8 cellular contexts compared by ENCODE assay signal in genomic region chr14:65336191-65336591, GRCh38.
DNase-seq lines count a peak whose midpoint lies in the region; ATAC-seq and TF ChIP-seq lines count a peak whose summit lies in the region.

No MANE protein-coding gene starts in this region.

- no peak for ATAC-seq in left lobe of liver

- peak; percentile 45 for DNase-seq in activated naive CD4-positive, alpha-beta T cell treated with Interleukin-2 at 50 U/mL for 16 hours
- DNase-seq in activated naive CD4-positive, alpha-beta T cell (lab: John Stamatoyannopoulos, UW) = no peak
- peak; percentile 69 for DNase-seq in fibroblast of the aortic adventitia (ENCODE audit: low read depth)
- no peak for DNase-seq in type B pancreatic cell (ENCODE audit: extremely low spot score, unreplicated experiment)
- DNase-seq in NCI-H2196 treated with DMSO at 0.1 percent for 48 hours (lab: John Stamatoyannopoulos, UW; ENCODE audit: unreplicated experiment) = no peak
- no peak for DNase-seq in thyroid gland
- DNase-seq in left lobe of liver (ENCODE audit: low spot score) = no peak

- H3K27ac Mint-ChIP-seq in T-helper 1 cell treated with Interleukin-12 subunit alpha and Interleukin-12 subunit beta and Interleukin-4 antibody, amounts not matched to agents 30 μg/mL and 1 μg/mL, for 36 hours = peak overlapping the region; percentile 91
- H3K27ac Mint-ChIP-seq in type B pancreatic cell = peak overlapping the region; percentile 62

- peak overlapping the region; percentile 88 for H3K4me3 Mint-ChIP-seq in T-helper 1 cell treated with Interleukin-12 subunit alpha and Interleukin-12 subunit beta and Interleukin-4 antibody, amounts not matched to agents 30 μg/mL and 1 μg/mL, for 36 hours
- H3K4me3 Mint-ChIP-seq in type B pancreatic cell = no peak overlapping the region

- no peak for TF ChIP-seq POLR2A in thyroid gland (IDR thresholded peaks at IDR 0.05)

- no peaks in the 10 kb centered on the region for H3K9me3 ChIP-seq in thyroid gland

- no peak for TF ChIP-seq CTCF in fibroblast of the aortic adventitia (IDR thresholded peaks at IDR 0.05; ENCODE audit: insufficient read depth, low read length)
- TF ChIP-seq CTCF in type B pancreatic cell (conservative IDR thresholded peaks at IDR 0.05) = no peak
- no peak for TF ChIP-seq CTCF in thyroid gland (IDR thresholded peaks at IDR 0.05)

- 64 to 75% methylated on average over 2 of the region's 2 CpGs for WGBS in thyroid gland, 2 donors

- peaks cover 10 to 20% of the 10 kb centered on the region in 2 donors for H3K4me1 ChIP-seq in thyroid gland

- peaks cover 49% of the 10 kb centered on the region for H3K4me1 Mint-ChIP-seq in T-helper 1 cell treated with Interleukin-12 subunit alpha and Interleukin-12 subunit beta and Interleukin-4 antibody, amounts not matched to agents 30 μg/mL and 1 μg/mL, for 36 hours (ENCODE audit: low read depth)
- H3K4me1 Mint-ChIP-seq in type B pancreatic cell (ENCODE audit: unreplicated experiment) = peaks cover 31% of the 10 kb centered on the region

- H3K27ac ChIP-seq in thyroid gland = no peak overlapping the region

- no peaks in the 10 kb centered on the region for H3K27me3 ChIP-seq in thyroid gland

- no peaks in the 10 kb centered on the region for H3K36me3 ChIP-seq in thyroid gland

- H3K36me3 Mint-ChIP-seq in T-helper 1 cell treated with Interleukin-12 subunit alpha and Interleukin-12 subunit beta and Interleukin-4 antibody, amounts not matched to agents 30 μg/mL and 1 μg/mL, for 36 hours (ENCODE audit: low read depth) = peaks cover 7% of the 10 kb centered on the region
- no peaks in the 10 kb centered on the region for H3K36me3 Mint-ChIP-seq in type B pancreatic cell

- H3K27me3 Mint-ChIP-seq in T-helper 1 cell treated with Interleukin-12 subunit alpha and Interleukin-12 subunit beta and Interleukin-4 antibody, amounts not matched to agents 30 μg/mL and 1 μg/mL, for 36 hours (ENCODE audit: low read depth) = no peaks in the 10 kb centered on the region
- H3K27me3 Mint-ChIP-seq in type B pancreatic cell = no peaks in the 10 kb centered on the region

- intact Hi-C loops in thyroid gland (cut with DNase I) = no loop called here

- H3K4me3 ChIP-seq in fibroblast of the aortic adventitia (ENCODE audit: low read depth, low read length) (no peak overlapping the region), thyroid gland (replicated peaks in 1 of 3) (no peak overlapping the region)

- H3K9me3 Mint-ChIP-seq in T-helper 1 cell treated with Interleukin-12 subunit alpha and Interleukin-12 subunit beta and Interleukin-4 antibody, amounts not matched to agents 30 μg/mL and 1 μg/mL, for 36 hours = no peaks in the 10 kb centered on the region
- H3K9me3 Mint-ChIP-seq in type B pancreatic cell = no peaks in the 10 kb centered on the region

Comparison
In these comparisons a context has a peak if more than half of its experiments do, and no peak if none do; other contexts are left out.
1. DNase-seq: peak in activated naive CD4-positive, alpha-beta T cell treated with Interleukin-2 at 50 U/mL for 16 hours (single experiment) and fibroblast of the aortic adventitia (single experiment); none in activated naive CD4-positive, alpha-beta T cell (0 of 4), type B pancreatic cell (single experiment), NCI-H2196 treated with DMSO at 0.1 percent for 48 hours (single experiment), thyroid gland (0 of 2) and left lobe of liver (single experiment).